8 cellular contexts compared by ENCODE assay signal in the genomic region with DNA sequence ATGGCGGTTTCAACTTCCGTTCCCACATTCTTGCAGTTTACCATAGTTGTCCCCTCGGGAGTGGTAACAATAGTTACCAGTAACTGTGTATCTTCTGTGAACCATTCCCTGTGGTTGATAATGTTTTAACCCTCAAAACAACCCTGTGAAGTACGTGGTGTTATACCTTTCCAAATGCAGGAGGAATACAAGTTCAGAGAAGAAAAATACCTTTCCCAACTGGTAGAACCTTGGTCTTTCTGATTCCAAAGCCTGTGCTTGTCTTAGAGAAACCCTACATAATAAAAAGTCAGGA. TPM values are rescaled to one million over a fixed set of nuclear protein-coding genes. Genes with fewer than 3 reads are reported as not detected.
DNase-seq lines count a peak whose midpoint lies in the region; ATAC-seq and TF ChIP-seq lines count a peak whose summit lies in the region.

No MANE protein-coding gene starts in this region.

- no peaks in the 10 kb centered on the region for H3K36me3 Mint-ChIP-seq in glutamatergic neuron (ENCODE audit: unreplicated experiment)
- peaks cover 0 to 29% of the 10 kb centered on the region in 2 donors for H3K36me3 Mint-ChIP-seq in stimulated activated naive B cell treated with anti-CD40 and anti-IgM and Interleukin-4, amounts not matched to agents 10 μg/mL and 1 μg/mL and 100 μg/mL, for 72 hours

- peak overlapping the region; percentile 97 for H3K4me3 Mint-ChIP-seq in glutamatergic neuron (ENCODE audit: unreplicated experiment)
- H3K4me3 Mint-ChIP-seq in stimulated activated naive B cell treated with anti-CD40 and anti-IgM and Interleukin-4, amounts not matched to agents 10 μg/mL and 1 μg/mL and 100 μg/mL, for 72 hours = peak overlapping the region; percentile 83 to 98

- H3K4me3 ChIP-seq in AG10803 (ENCODE audit: low read length) (peak overlapping the region; percentile 94), SJCRH30 (peak overlapping the region; percentile 91)

- H3K27ac ChIP-seq in SJCRH30 = peak overlapping the region; percentile 77; the same call in 1 of the 2 replicates

- peaks cover 16% of the 10 kb centered on the region for H3K4me1 Mint-ChIP-seq in glutamatergic neuron (ENCODE audit: low read depth, unreplicated experiment)
- H3K4me1 Mint-ChIP-seq in stimulated activated naive B cell treated with anti-CD40 and anti-IgM and Interleukin-4, amounts not matched to agents 10 μg/mL and 1 μg/mL and 100 μg/mL, for 72 hours = peaks cover 29 to 47% of the 10 kb centered on the region in 2 donors

- no peaks in the 10 kb centered on the region for H3K27me3 ChIP-seq in SJCRH30

- no peaks in the 10 kb centered on the region for H3K9me3 ChIP-seq in SJCRH30 (replicated peaks)

- peak; percentile 39 for ATAC-seq in GM21619 (IDR thresholded peaks at IDR 0.05; ENCODE audit: unreplicated experiment)
- no peak for ATAC-seq in stimulated activated naive B cell treated with anti-CD40 and anti-IgM and Interleukin-4, amounts not matched to agents 10 μg/mL and 1 μg/mL and 100 μg/mL, for 72 hours (replicated peaks)
- ATAC-seq in activated CD4-positive, CD25-positive, alpha-beta regulatory T cell treated with anti-CD3 and anti-CD28 coated beads, Interleukin-2, amount 50 U/mL, for 24 hours = no peak

- no peak for TF ChIP-seq CTCF in AG10803 (conservative IDR thresholded peaks at IDR 0.05; ENCODE audit: low read length)
- TF ChIP-seq CTCF in glutamatergic neuron (IDR thresholded peaks at IDR 0.05; ENCODE audit: partially characterized antibody, unreplicated experiment) = no peak

- peaks cover 11% of the 10 kb centered on the region for H3K4me1 ChIP-seq in SJCRH30

- H3K27me3 Mint-ChIP-seq in glutamatergic neuron (ENCODE audit: unreplicated experiment) = peaks cover 6% of the 10 kb centered on the region
- no peaks in the 10 kb centered on the region for H3K27me3 Mint-ChIP-seq in stimulated activated naive B cell treated with anti-CD40 and anti-IgM and Interleukin-4, amounts not matched to agents 10 μg/mL and 1 μg/mL and 100 μg/mL, for 72 hours

- H3K27ac Mint-ChIP-seq in glutamatergic neuron (ENCODE audit: unreplicated experiment) = peak overlapping the region; percentile 96
- peak overlapping the region; percentile 97 for H3K27ac Mint-ChIP-seq in stimulated activated naive B cell treated with anti-CD40 and anti-IgM and Interleukin-4, amounts not matched to agents 10 μg/mL and 1 μg/mL and 100 μg/mL, for 72 hours

- H3K9me3 Mint-ChIP-seq in glutamatergic neuron (ENCODE audit: unreplicated experiment) = peaks cover 17% of the 10 kb centered on the region
- H3K9me3 Mint-ChIP-seq in stimulated activated naive B cell treated with anti-CD40 and anti-IgM and Interleukin-4, amounts not matched to agents 10 μg/mL and 1 μg/mL and 100 μg/mL, for 72 hours = no peaks in the 10 kb centered on the region

- DNase-seq in AG10803 (ENCODE audit: low read depth) (peak; percentile 80), SJCRH30 (no peak), glutamatergic neuron (no peak), OCI-M2 (lab: John Stamatoyannopoulos, UW; ENCODE audit: unreplicated experiment) (no peak), GOT3 (lab: John Stamatoyannopoulos, UW) (no peak)
- DNase-seq in stimulated activated naive B cell treated with anti-CD40 and anti-IgM and Interleukin-4, amounts not matched to agents 10 μg/mL and 1 μg/mL and 100 μg/mL, for 72 hours = no peak

- H3K36me3 ChIP-seq in SJCRH30 = peaks cover 30% of the 10 kb centered on the region

RNA-seq across cellular contexts. Expression of gene BTF3L4, which starts 0.8 kb away (rescaled TPM):
- 105 and 123 TPM in 2 replicates for total RNA-seq in SJCRH30 (2014; rRNA removed; shearing (Covaris generic))
- 90.5 TPM for total RNA-seq in glutamatergic neuron (ENCODE audit: unreplicated experiment)

RNA-seq across cellular contexts. Expression of gene TXNDC12, which starts 1.9 kb away (rescaled TPM):
- 32.1 and 37.0 TPM in 2 replicates for total RNA-seq in SJCRH30 (2014; rRNA removed; shearing (Covaris generic))
- total RNA-seq in glutamatergic neuron (ENCODE audit: unreplicated experiment) = 27.2 TPM

RNA-seq across cellular contexts. Expression of gene KTI12, which starts 23.3 kb away (rescaled TPM):
- 14.3 and 15.1 TPM in 2 replicates for total RNA-seq in SJCRH30 (2014; rRNA removed; shearing (Covaris generic))
- total RNA-seq in glutamatergic neuron (ENCODE audit: unreplicated experiment) = 8.6 TPM
